Comparison of ENCODE assay signal across 23 cellular contexts in the genomic region with DNA sequence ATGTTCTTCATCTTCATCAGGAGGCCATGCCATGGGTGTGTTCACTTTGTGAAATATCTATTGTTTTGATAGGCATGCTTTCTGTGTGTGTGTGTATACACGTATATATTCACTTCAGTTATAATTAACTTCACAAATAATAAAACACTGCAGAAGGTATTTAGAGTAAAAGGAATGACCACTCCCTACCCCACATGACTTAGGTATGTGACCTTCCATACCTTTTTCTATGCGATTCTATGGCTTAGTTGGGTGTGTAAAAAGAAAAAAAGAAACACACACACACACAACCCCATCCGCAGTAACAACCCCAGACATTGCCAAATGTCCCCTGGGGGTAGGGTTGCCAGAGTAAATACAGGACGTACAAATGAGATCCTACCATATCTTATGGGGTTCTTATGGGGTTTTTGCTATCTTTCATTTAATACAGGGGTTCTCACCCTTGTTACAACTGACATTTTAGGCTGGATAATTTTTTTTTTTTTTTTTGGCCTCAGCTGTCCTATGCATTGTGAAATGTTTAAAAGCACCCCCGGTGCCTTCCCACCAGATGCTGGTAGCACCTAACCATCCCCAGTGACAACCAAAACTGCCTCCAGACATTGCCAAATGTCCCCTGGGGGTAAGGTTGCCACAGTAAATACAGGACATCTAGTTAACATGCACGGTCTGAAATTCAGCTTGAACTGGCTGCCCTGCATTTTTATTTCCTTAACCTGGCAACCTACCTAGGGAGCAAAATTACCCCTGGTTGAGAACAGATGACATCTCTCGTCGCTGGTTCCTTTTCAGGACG.
"Had no signal": no experiment of that assay in that cellular context is flagged by ENCODE, and none has a peak within 500 bp of the region (broad histone marks: within the 10 kb centered on the region; RNA-seq: fewer than 3 reads in every experiment).

No MANE protein-coding gene starts in this region.

- H3K36me3 ChIP-seq: adrenal gland, lower lobe of right lung, sigmoid colon, thyroid gland had no signal

- FAIRE-seq: kidney had no signal

- DNase-seq: activated CD4-positive, alpha-beta T cell treated with anti-CD3 and anti-CD28 coated beads, Interleukin-2, amount 50 U/mL, for 4 hours; activated CD8-positive, alpha-beta memory T cell treated with anti-CD3 and anti-CD28 coated beads for 24 hours; activated CD8-positive, alpha-beta memory T cell treated with anti-CD3 and anti-CD28 coated beads, Interleukin-2, amount 50 U/mL, for 4 hours; activated naive CD4-positive, alpha-beta T cell; activated T-cell treated with anti-CD3 and anti-CD28 coated beads, Interleukin-2, amount 50 U/mL, for 24 hours; adrenal gland; cortex of kidney; foreskin melanocyte; kidney; lower lobe of right lung; natural killer cell; retina; sigmoid colon; stimulated activated CD4-positive, alpha-beta T cell treated with anti-CD3 and anti-CD28 coated beads, Interleukin-4, amount 100 ng/mL, for 4 hours; T1000; thyroid gland had no signal

- ATAC-seq: left lobe of liver, lower lobe of right lung, natural killer cell, WTC11 had no signal

- H3K27ac Mint-ChIP-seq: activated naive CD8-positive, alpha-beta T cell; activated T-cell treated with anti-CD3 and anti-CD28 coated beads, Interleukin-2, amount 50 U/mL, for 24 hours; activated T-helper 2 cell treated with anti-CD3 and anti-CD28 coated beads, Interferon-gamma antibody, Interleukin-2, Interleukin-4, amounts not matched to agents 10 μg/mL and 5 μg/mL and 100 μg/mL, durations not matched to agents 14 hours and 24 hours and 36 hours; natural killer cell; progenitor cell of endocrine pancreas; stimulated activated naive CD8-positive, alpha-beta T cell treated with anti-CD3 and anti-CD28 coated beads, Interleukin-15, Interleukin-2, amounts not matched to agents 100 ng/mL and 50 ng/mL, for 24 hours; T-helper 1 cell treated with Interleukin-12 subunit alpha and Interleukin-12 subunit beta and Interleukin-4 antibody, amounts not matched to agents 30 μg/mL and 1 μg/mL, for 36 hours; WTC11 had no signal

- H3K4me3 ChIP-seq: adrenal gland, lower lobe of right lung, sigmoid colon, thyroid gland had no signal

- H3K4me1 ChIP-seq: adrenal gland, lower lobe of right lung, sigmoid colon, thyroid gland had no signal

- H3K27ac ChIP-seq: adrenal gland, lower lobe of right lung, sigmoid colon, thyroid gland had no signal

- H3K27me3 ChIP-seq: thyroid gland had no signal

- H3K9me3 Mint-ChIP-seq: activated T-cell treated with anti-CD3 and anti-CD28 coated beads, Interleukin-2, amount 50 U/mL, for 24 hours; activated T-helper 2 cell treated with anti-CD3 and anti-CD28 coated beads, Interferon-gamma antibody, Interleukin-2, Interleukin-4, amounts not matched to agents 10 μg/mL and 5 μg/mL and 100 μg/mL, durations not matched to agents 14 hours and 24 hours and 36 hours; natural killer cell; stimulated activated naive CD8-positive, alpha-beta T cell treated with anti-CD3 and anti-CD28 coated beads, Interleukin-15, Interleukin-2, amounts not matched to agents 100 ng/mL and 50 ng/mL, for 24 hours; T-helper 1 cell treated with Interleukin-12 subunit alpha and Interleukin-12 subunit beta and Interleukin-4 antibody, amounts not matched to agents 30 μg/mL and 1 μg/mL, for 36 hours; WTC11 had no signal

- H3K36me3 Mint-ChIP-seq: activated naive CD8-positive, alpha-beta T cell; natural killer cell; WTC11 had no signal

- H3K9me3 ChIP-seq: adrenal gland, lower lobe of right lung, sigmoid colon, thyroid gland had no signal

- H3K4me3 Mint-ChIP-seq: activated naive CD8-positive, alpha-beta T cell; activated T-cell treated with anti-CD3 and anti-CD28 coated beads, Interleukin-2, amount 50 U/mL, for 24 hours; natural killer cell; stimulated activated naive CD8-positive, alpha-beta T cell treated with anti-CD3 and anti-CD28 coated beads, Interleukin-15, Interleukin-2, amounts not matched to agents 100 ng/mL and 50 ng/mL, for 24 hours; T-helper 1 cell treated with Interleukin-12 subunit alpha and Interleukin-12 subunit beta and Interleukin-4 antibody, amounts not matched to agents 30 μg/mL and 1 μg/mL, for 36 hours; WTC11 had no signal

- H3K27me3 Mint-ChIP-seq: activated naive CD8-positive, alpha-beta T cell; activated T-cell treated with anti-CD3 and anti-CD28 coated beads, Interleukin-2, amount 50 U/mL, for 24 hours; stimulated activated naive CD8-positive, alpha-beta T cell treated with anti-CD3 and anti-CD28 coated beads, Interleukin-15, Interleukin-2, amounts not matched to agents 100 ng/mL and 50 ng/mL, for 24 hours had no signal
